Comparison of ENCODE assay signal across 1 cellular context in the genomic region with DNA sequence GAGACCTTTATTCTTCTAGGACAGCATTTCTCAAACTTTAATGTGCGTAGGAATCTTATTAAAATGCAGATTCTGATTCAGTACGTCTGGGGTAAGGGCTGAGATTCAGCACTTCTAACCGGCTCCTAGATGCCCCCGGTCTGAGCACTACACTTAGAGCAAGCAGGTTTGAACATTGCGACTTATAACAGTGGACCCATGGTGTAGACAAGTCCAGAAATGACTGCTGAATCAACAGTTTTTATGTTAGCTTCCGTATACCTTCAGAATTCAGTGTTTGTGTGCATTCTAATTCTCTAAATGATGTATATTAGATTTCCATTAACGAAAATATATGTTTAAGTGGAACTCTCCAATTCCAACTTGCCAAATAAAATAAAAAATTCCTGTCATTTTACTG.
TF ChIP-seq lines count a peak whose summit lies in the region.

No MANE protein-coding gene starts in this region.

TF ChIP-seq in HepG2, 621 proteins besides CTCF, POLR2A, EP300 and RAD21:
- peak; percentile 97 for TF ChIP-seq MAFF (IDR thresholded peaks at IDR 0.05; ENCODE audit: low read depth, low read length)
- TF ChIP-seq MAFK (conservative IDR thresholded peaks at IDR 0.05 in 1 of 2, IDR thresholded peaks at IDR 0.05 in 1 of 2; ENCODE audit: low read length in 2 of 2): peak; percentile 96 to 98
- no peak for TF ChIP-seq GTF3A (CRISPR knock-in tag; conservative IDR thresholded peaks at IDR 0.05)
TF ChIP-seq in HepG2: peak in this region for 2.
